ENCODE assay signal across 30 cellular contexts in genomic region chr3:64426551-64426950, GRCh38.
"Had no signal": no experiment of that assay in that cellular context is flagged by ENCODE, and none has a peak within 500 bp of the region (broad histone marks: within the 10 kb centered on the region; RNA-seq: fewer than 3 reads in every experiment).

No MANE protein-coding gene starts in this region.

- H3K27me3 ChIP-seq: colonic mucosa, gastrocnemius medialis, neural progenitor cell, right atrium auricular region, testis, tibial artery had no signal

- H3K9ac ChIP-seq: neural progenitor cell, parathyroid adenoma had no signal

- H2AFZ ChIP-seq: neural progenitor cell, parathyroid adenoma had no signal

- H3K27ac Mint-ChIP-seq: dendritic cell treated with granulocyte-macrophage colony-stimulating factor and Interleukin-4, amounts not matched to agents 40 ng/mL and 50 ng/mL, for 4 days; endodermal cell; naive thymus-derived CD4-positive, alpha-beta T cell; neural progenitor cell; progenitor cell of endocrine pancreas; stimulated activated memory B cell treated with anti-CD40 and anti-IgM and Interleukin-4, amounts not matched to agents 10 μg/mL and 1 μg/mL and 100 μg/mL, for 72 hours; type B pancreatic cell had no signal

- H3K27ac ChIP-seq: colonic mucosa, gastrocnemius medialis, neural progenitor cell, parathyroid adenoma, right atrium auricular region, testis, tibial artery had no signal

- H3K9me3 ChIP-seq: colonic mucosa, gastrocnemius medialis, mucosa of descending colon, testis, tibial artery had no signal

- H3K27me3 Mint-ChIP-seq: dendritic cell treated with granulocyte-macrophage colony-stimulating factor and Interleukin-4, amounts not matched to agents 40 ng/mL and 50 ng/mL, for 4 days; progenitor cell of endocrine pancreas had no signal

- H3K79me2 ChIP-seq: parathyroid adenoma had no signal

- H3K4me2 ChIP-seq: neural progenitor cell, smooth muscle cell had no signal

- ATAC-seq: gastrocnemius medialis; left lobe of liver; mucosa of descending colon; naive thymus-derived CD4-positive, alpha-beta T cell; sciatic nerve; stimulated activated memory B cell treated with anti-CD40 and anti-IgM and Interleukin-4, amounts not matched to agents 10 μg/mL and 1 μg/mL and 100 μg/mL, for 72 hours; stimulated activated naive CD8-positive, alpha-beta T cell treated with anti-CD3 and anti-CD28 coated beads, Interleukin-15, Interleukin-2, amounts not matched to agents 100 U/mL and 50 U/mL, for 24 hours had no signal

- DNase-seq: colonic mucosa; effector CD8-positive, alpha-beta T cell; endodermal cell; erythroblast; gastrocnemius medialis; head of caudate nucleus; kidney; mesenchymal stem cell; mucosa of descending colon; naive thymus-derived CD4-positive, alpha-beta T cell; stimulated activated CD4-positive, alpha-beta T cell treated with anti-CD3 and anti-CD28 coated beads, Interleukin-12 subunit alpha, Interleukin-12 subunit beta, amount 100 ng/mL, for 4 hours; stimulated activated CD4-positive, alpha-beta T cell treated with anti-CD3 and anti-CD28 coated beads, Interleukin-1b, Interleukin-23, amount 100 ng/mL, for 48 hours; stimulated activated CD4-positive, alpha-beta T cell treated with anti-CD3 and anti-CD28 coated beads, Interleukin-4, amount 100 ng/mL, for 24 hours; stimulated activated naive CD8-positive, alpha-beta T cell treated with anti-CD3 and anti-CD28 coated beads, Interleukin-15, Interleukin-2, amounts not matched to agents 100 U/mL and 50 U/mL, for 24 hours; substantia nigra; testis; tibial artery had no signal

- H3K9me3 Mint-ChIP-seq: dendritic cell treated with granulocyte-macrophage colony-stimulating factor and Interleukin-4, amounts not matched to agents 40 ng/mL and 50 ng/mL, for 4 days had no signal

- FAIRE-seq: kidney had no signal

- H3K4me1 Mint-ChIP-seq: naive thymus-derived CD4-positive, alpha-beta T cell; stimulated activated memory B cell treated with anti-CD40 and anti-IgM and Interleukin-4, amounts not matched to agents 10 μg/mL and 1 μg/mL and 100 μg/mL, for 72 hours had no signal

- H3K4me3 ChIP-seq: colonic mucosa, gastrocnemius medialis, lung, mucosa of descending colon, neural progenitor cell, right atrium auricular region, smooth muscle cell, testis, tibial artery had no signal

- H3K36me3 Mint-ChIP-seq: naive thymus-derived CD4-positive, alpha-beta T cell; stimulated activated memory B cell treated with anti-CD40 and anti-IgM and Interleukin-4, amounts not matched to agents 10 μg/mL and 1 μg/mL and 100 μg/mL, for 72 hours had no signal

- H3K4me1 ChIP-seq: colonic mucosa, gastrocnemius medialis, parathyroid adenoma, right atrium auricular region, testis, tibial artery had no signal

- H3K4me3 Mint-ChIP-seq: dendritic cell treated with granulocyte-macrophage colony-stimulating factor and Interleukin-4, amounts not matched to agents 40 ng/mL and 50 ng/mL, for 4 days; endodermal cell; mesothelial cell of epicardium; naive thymus-derived CD4-positive, alpha-beta T cell; nephron; neural progenitor cell; stimulated activated memory B cell treated with anti-CD40 and anti-IgM and Interleukin-4, amounts not matched to agents 10 μg/mL and 1 μg/mL and 100 μg/mL, for 72 hours; type B pancreatic cell had no signal

- H3K36me3 ChIP-seq: colonic mucosa, gastrocnemius medialis, neural progenitor cell, right atrium auricular region, tibial artery had no signal
